In the genomic region with DNA sequence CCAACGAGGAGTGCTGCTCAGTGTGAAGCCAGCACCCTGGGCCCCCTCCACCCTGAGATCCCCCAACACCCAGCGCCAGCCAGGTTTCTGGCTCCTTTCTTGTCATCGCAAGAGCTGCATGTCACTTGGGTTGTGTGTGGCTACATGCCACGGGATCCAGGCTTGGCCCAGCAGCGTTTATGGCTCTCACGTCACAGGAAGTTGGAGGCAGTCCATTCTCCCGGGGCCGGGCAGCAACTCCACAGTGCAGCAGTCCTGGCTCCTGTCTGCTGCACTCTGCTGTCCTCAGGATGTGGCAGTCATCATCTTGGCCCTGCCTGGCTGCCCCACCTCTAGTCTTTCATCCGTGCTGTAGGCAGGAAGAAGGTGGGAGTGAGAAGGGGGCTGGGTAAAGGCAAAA, we compare ENCODE assay signal across 1 cellular context.
TF ChIP-seq lines count a peak whose summit lies in the region.

No MANE protein-coding gene starts in this region.

TF ChIP-seq in HepG2, 621 proteins besides CTCF, POLR2A, EP300 and RAD21 (continued from another document):
- TF ChIP-seq AGO2 (optimal IDR thresholded peaks at IDR 0.05; ENCODE audit: low read depth, low read length) (peak; percentile 86), POLR2G (IDR thresholded peaks at IDR 0.05; ENCODE audit: low read depth, low read length) (no peak)
